8 cellular contexts compared by ENCODE assay signal in genomic region chrX:41086627-41086932, GRCh38. TPM values are rescaled to one million over a fixed set of nuclear protein-coding genes. Genes with fewer than 3 reads are reported as not detected.
DNase-seq lines count a peak whose midpoint lies in the region; ATAC-seq, FAIRE-seq and TF ChIP-seq lines count a peak whose summit lies in the region.

No MANE protein-coding gene starts in this region.

- DNase-seq in stimulated activated CD4-positive, alpha-beta T cell treated with anti-CD3 and anti-CD28 coated beads, TNF-alpha, amount 100 ng/mL, for 24 hours (ENCODE audit: low read depth in 3 of 3) = peak in 2 of 3 experiments; percentile 2 to 27
- no peak for DNase-seq in stimulated activated CD4-positive, alpha-beta T cell treated with anti-CD3 and anti-CD28 coated beads, Interleukin-1b, Interleukin-23, amount 100 ng/mL, for 48 hours
- DNase-seq in GM12878 (ENCODE audit: low read depth, low spot score) = no peak
- no peak for DNase-seq in mesenchymal stem cell
- no peak for DNase-seq in vagina (ENCODE audit: extremely low spot score in 2 of 2)
- no peak for DNase-seq in NCI-H748 treated with DMSO at 0.1 percent for 48 hours (lab: John Stamatoyannopoulos, UW)
- DNase-seq in NCI-H2171 (lab: John Stamatoyannopoulos, UW) = no peak

- intact Hi-C loops in GM12878 (cut with micrococcal nuclease; ENCODE audit: unreplicated experiment) = loop anchor here (5.0 kb wide), 1 partner anchor 246 kb away; the partner anchor contains the start of gene DDX3X
- intact Hi-C loops in vagina (cut with DNase I) = no loop called here

- TF ChIP-seq CTCF in GM12878 (IDR thresholded peaks at IDR 0.05 in 2 of 3, conservative IDR thresholded peaks at IDR 0.05 in 1 of 3; ENCODE audit: control insufficient read depth in 2 of 3, extremely low read depth in 1 of 3, insufficient read depth in 1 of 3, low read depth in 3 of 3, low read length in 3 of 3) (no peak), vagina (IDR thresholded peaks at IDR 0.05) (no peak)

- no peak overlapping the region for H2BK15ac ChIP-seq in mesenchymal stem cell (ENCODE audit: low read depth, poor library complexity, severe bottlenecking)

- no peak overlapping the region for H2BK120ac ChIP-seq in mesenchymal stem cell (ENCODE audit: low read depth, low read length)

- no peak overlapping the region for H2AK5ac ChIP-seq in mesenchymal stem cell (ENCODE audit: low read length, severe bottlenecking)

- peak overlapping the region; percentile 13 for H2AFZ ChIP-seq in GM12878 (ENCODE audit: control insufficient read depth, low read depth, low read length)
- H2AFZ ChIP-seq in mesenchymal stem cell (ENCODE audit: low read depth, low read length) = no peak overlapping the region

- H3K79me1 ChIP-seq in mesenchymal stem cell (replicated peaks; ENCODE audit: low read length, poor library complexity, severe bottlenecking) = no peaks in the 10 kb centered on the region

- ATAC-seq in GM12878 = no peak
- ATAC-seq in GM18511 (IDR thresholded peaks at IDR 0.05; ENCODE audit: unreplicated experiment) = no peak

- H4K20me1 ChIP-seq in GM12878 (ENCODE audit: control insufficient read depth, insufficient read depth) = no peaks in the 10 kb centered on the region

- in situ Hi-C loops in GM12878 (cut with MboI) = no loop called here

- no peak for TF ChIP-seq POLR2A in GM12878 (IDR thresholded peaks at IDR 0.05; ENCODE audit: low read depth, low read length)
- TF ChIP-seq POLR2A in vagina (IDR thresholded peaks at IDR 0.05) = no peak

- H2BK12ac ChIP-seq in mesenchymal stem cell (ENCODE audit: low read length in 2 of 2) = no peak overlapping the region

- H3K4ac ChIP-seq in mesenchymal stem cell (ENCODE audit: low read depth in 1 of 2, low read length in 2 of 2) = peak overlapping the region in 1 of 2 experiments; percentile 3

- peaks cover 63% of the 10 kb centered on the region for H3K79me2 ChIP-seq in GM12878 (ENCODE audit: control insufficient read depth, insufficient read depth, low read length)

- no peaks in the 10 kb centered on the region for H3K4me1 ChIP-seq in GM12878 (ENCODE audit: control insufficient read depth, insufficient read depth, low read length)
- H3K4me1 ChIP-seq in mesenchymal stem cell (ENCODE audit: control insufficient read depth, insufficient read depth, low read depth, low read length) = peaks cover 1% of the 10 kb centered on the region
- peaks cover 43% of the 10 kb centered on the region for H3K4me1 ChIP-seq in vagina

- under 1% methylated on average over 11 of the region's 11 CpGs for WGBS in GM12878 (ENCODE audit: insufficient coverage, insufficient replicate concordance, low lambda C conversion rate, missing lambda C conversion rate)
- WGBS in mesenchymal stem cell = 4% methylated on average over 6 of the region's 11 CpGs

- peak overlapping the region; percentile 57 for H3K4me2 ChIP-seq in GM12878 (ENCODE audit: control insufficient read depth, insufficient read depth)
- peak overlapping the region; percentile 43 for H3K4me2 ChIP-seq in mesenchymal stem cell (ENCODE audit: low read length, poor library complexity, severe bottlenecking)

- no TSS peak for BruUV-seq in GM12878 (replicated peaks; lab: Mats Ljungman, UMichigan)

- H3K4me3 ChIP-seq in GM12878 (peak overlapping the region; percentile 93), mesenchymal stem cell (ENCODE audit: insufficient read depth in 1 of 2, low read depth in 1 of 2, low read length in 2 of 2) (peak overlapping the region; percentile 79 to 93), vagina (peak overlapping the region; percentile 88)

- H3K27me3 ChIP-seq in GM12878 (replicated peaks in 1 of 2; ENCODE audit: control insufficient read depth in 2 of 2, insufficient read depth in 2 of 2, low read length in 1 of 2) (no peaks in the 10 kb centered on the region), mesenchymal stem cell (ENCODE audit: control insufficient read depth in 1 of 2, insufficient read depth in 1 of 2, low read length in 2 of 2) (peaks cover 0 to 14% of the 10 kb centered on the region in 2 experiments), vagina (no peaks in the 10 kb centered on the region)

- no peak for FAIRE-seq in GM12878 (lab: Jason Lieb, UNC)

- H2BK5ac ChIP-seq in mesenchymal stem cell (ENCODE audit: low read depth, low read length, poor library complexity, severe bottlenecking) = no peak overlapping the region

- H3K14ac ChIP-seq in mesenchymal stem cell (ENCODE audit: low read length in 2 of 2) = no peak overlapping the region

- CTCF ChIA-PET in GM12878 (lab: Yijun Ruan, JAX) = interaction anchor here (1.2 to 4.4 kb wide), 3 partner anchors 30 to 208 kb away, joined by 4 to 23 read pairs (median 11); no protein-coding TSS in a partner anchor

- no peak overlapping the region for H4K91ac ChIP-seq in mesenchymal stem cell (ENCODE audit: low read length)

- H3K9ac ChIP-seq in GM12878 (ENCODE audit: control insufficient read depth, insufficient read depth, low read length) (peak overlapping the region; percentile 81), mesenchymal stem cell (ENCODE audit: low read length) (peak overlapping the region; percentile 100)

- SMC1A ChIA-PET in GM12878 (lab: Charles Lee; ENCODE audit: uncharacterized antibody, unreplicated experiment) = interaction anchor here (0.6 to 7.9 kb wide), 7 partner anchors 21 to 674 kb away, joined by 3 to 52 read pairs (median 5); no protein-coding TSS in a partner anchor

- TF ChIP-seq RAD21 in GM12878 (IDR thresholded peaks at IDR 0.05; ENCODE audit: insufficient read depth, low read depth, low read length) = no peak

- TF ChIP-seq EP300 in GM12878 (IDR thresholded peaks at IDR 0.05; ENCODE audit: borderline replicate concordance in 1 of 2, control insufficient read depth in 1 of 2, low read depth in 2 of 2, low read length in 2 of 2) = no peak

- no peaks in the 10 kb centered on the region for H3K9me3 ChIP-seq in GM12878 (replicated peaks; ENCODE audit: control insufficient read depth, insufficient read depth, low read length)
- no peaks in the 10 kb centered on the region for H3K9me3 ChIP-seq in mesenchymal stem cell (ENCODE audit: control insufficient read depth, low read length)
- no peaks in the 10 kb centered on the region for H3K9me3 ChIP-seq in vagina

- H3K36me3 ChIP-seq in GM12878 (ENCODE audit: control insufficient read depth in 2 of 2, insufficient read depth in 2 of 2, low read length in 1 of 2) = no peaks in the 10 kb centered on the region
- no peaks in the 10 kb centered on the region for H3K36me3 ChIP-seq in mesenchymal stem cell (ENCODE audit: control insufficient read depth in 1 of 2, insufficient read depth in 2 of 2, low read depth in 1 of 2, low read length in 2 of 2)
- no peaks in the 10 kb centered on the region for H3K36me3 ChIP-seq in vagina

- peak overlapping the region in 1 of 2 experiments; percentile 2 for H3K18ac ChIP-seq in mesenchymal stem cell (ENCODE audit: low read depth in 1 of 2, low read length in 2 of 2)

- RAD21 ChIA-PET in GM12878 (lab: Charles Lee; ENCODE audit: unreplicated experiment) = interaction anchor here (2.5 to 7.6 kb wide), 2 partner anchors 26 to 220 kb away, joined by 8 to 78 read pairs; no protein-coding TSS in a partner anchor

- H4K8ac ChIP-seq in mesenchymal stem cell (ENCODE audit: low read length) = no peak overlapping the region

- peak overlapping the region; percentile 97 for H3K27ac ChIP-seq in GM12878 (ENCODE audit: control insufficient read depth, insufficient read depth)
- peak overlapping the region; percentile 35 for H3K27ac ChIP-seq in mesenchymal stem cell (ENCODE audit: low read length, poor library complexity, severe bottlenecking)
- H3K27ac ChIP-seq in vagina = peak overlapping the region; percentile 96

- POLR2A ChIA-PET in GM12878 (lab: Charles Lee) = interaction anchor here (1.0 to 3.0 kb wide), 4 partner anchors 9 to 28 kb away, joined by 4 to 16 read pairs (median 6); no protein-coding TSS in a partner anchor

- H3K23ac ChIP-seq in mesenchymal stem cell (ENCODE audit: low read length in 2 of 2) = no peak overlapping the region

TF ChIP-seq in GM12878, 131 proteins besides CTCF, POLR2A, EP300 and RAD21:
- TF ChIP-seq RELA (IDR thresholded peaks at IDR 0.05; ENCODE audit: borderline replicate concordance, partially characterized antibody) (no peak), IKZF1 (conservative IDR thresholded peaks at IDR 0.05) (0 out of 2 replicates have a peak, but pooled peaks have one; percentile 1), ZNF274 (IDR thresholded peaks at IDR 0.05; ENCODE audit: insufficient read depth, insufficient read length) (no peak), USF2 (IDR thresholded peaks at IDR 0.05; ENCODE audit: borderline replicate concordance, low read depth, low read length) (no peak), MEF2A (IDR thresholded peaks at IDR 0.05; ENCODE audit: insufficient read depth, low read depth, low read length) (no peak), GABPA (IDR thresholded peaks at IDR 0.05; ENCODE audit: low read depth) (no peak)
TF ChIP-seq in GM12878: peak in this region for 1.

RNA-seq across cellular contexts. Expression of gene USP9X, which starts 1.3 kb away (rescaled TPM):
- total RNA-seq in GM12878 (2013; cell fraction: nucleolus; rRNA removed) = 262 and 288 TPM in 2 replicates
- total RNA-seq in GM12878 (2014; rRNA removed) = 61.6 and 76.1 TPM in 2 replicates
- 46.9 and 50.5 TPM in 2 replicates for total RNA-seq in GM12878 (2014; rRNA removed; fragmentation: Illumina TruSeq; extraction: Trizol)
- total RNA-seq in GM12878 (2021) = 47.9 and 55.6 TPM in 2 replicates
- polyA plus RNA-seq in GM12878 (2011; ENCODE audit: low read depth) = 19.1 TPM
- polyA plus RNA-seq in GM12878 (2011; rRNA removed) = 58.9 and 72.7 TPM in 2 replicates
- polyA plus RNA-seq in GM12878 (2011; cell fraction: cytosol; rRNA removed) = 32.5 and 42.4 TPM in 2 replicates
- 43.9 and 56.2 TPM in 2 replicates for polyA plus RNA-seq in GM12878 (2011; cell fraction: nucleus; rRNA removed)
- polyA plus RNA-seq in GM12878 (2012) = 25.2 and 34.8 TPM in 2 replicates
- polyA plus RNA-seq in GM12878 (2014; fragmentation: Illumina TruSeq; extraction: Trizol) = 36.3 and 39.4 TPM in 2 replicates
- 10 to 100 TPM in 1 of 2 experiments, 1 to 10 TPM in 1; 9.3 to 17.4 TPM for polyA plus RNA-seq in GM12878 (2014; fragmentation: Nextera tagmentation; extraction: Ambion mirVana)
- polyA plus RNA-seq in GM12878 (2014; rRNA removed) = 18.4 and 20.1 TPM in 2 replicates
- polyA plus RNA-seq in GM12878 (2016; fragmentation: Nextera tagmentation; extraction: Ambion mirVana) = 10 to 100 TPM; 26.7 to 27.2 TPM
- 434 and 467 TPM in 2 replicates for polyA minus RNA-seq in GM12878 (2011; rRNA and poly(A)+ RNA removed)
- polyA minus RNA-seq in GM12878 (2011; cell fraction: cytosol; rRNA and poly(A)+ RNA removed) = 84.7 and 88.0 TPM in 2 replicates
- 99.3 and 124 TPM in 2 replicates for polyA minus RNA-seq in GM12878 (2011; cell fraction: nucleus; rRNA and poly(A)+ RNA removed)
- polyA plus RNA-seq in mesenchymal stem cell (2013, experiment 1 of 2) = 18.5 TPM
- 18.1 TPM for polyA plus RNA-seq in mesenchymal stem cell (2013, experiment 2 of 2)
- total RNA-seq in vagina = 72.4 TPM

Comparison
In these comparisons a context has a peak if more than half of its experiments do, and no peak if none do; other contexts are left out.
1. DNase-seq: peak in stimulated activated CD4-positive, alpha-beta T cell treated with anti-CD3 and anti-CD28 coated beads, TNF-alpha, amount 100 ng/mL, for 24 hours (2 of 3); none in stimulated activated CD4-positive, alpha-beta T cell treated with anti-CD3 and anti-CD28 coated beads, Interleukin-1b, Interleukin-23, amount 100 ng/mL, for 48 hours (single experiment), GM12878 (single experiment), mesenchymal stem cell (single experiment), vagina (0 of 2), NCI-H748 treated with DMSO at 0.1 percent for 48 hours (single experiment) and NCI-H2171 (single experiment).
2. H3K27ac ChIP-seq: peak in every context shown above with its lines; median percentile 97 in GM12878; 96 in vagina; 35 in mesenchymal stem cell.
3. Peak in every context shown above with its lines, with median percentiles within 50 percentile points of each other: H3K4me3 ChIP-seq.